1 cellular context compared by ENCODE assay signal in genomic region chr20:21087862-21088540, GRCh38.
A peak's percentile ranks its signal among the peaks of the same experiment; 100 is the strongest.
TF ChIP-seq lines count a peak whose summit lies in the region.

No MANE protein-coding gene starts in this region.

TF ChIP-seq in HepG2, 621 proteins besides CTCF, POLR2A, EP300 and RAD21:
- TF ChIP-seq MAFK (conservative IDR thresholded peaks at IDR 0.05 in 1 of 2, IDR thresholded peaks at IDR 0.05 in 1 of 2; ENCODE audit: low read length in 2 of 2) (0 out of 4 replicates have a peak, but pooled peaks of 1 of the 2 experiments have one; percentile 17), IRX3 (CRISPR knock-in tag; IDR thresholded peaks at IDR 0.05; ENCODE audit: borderline replicate concordance, low read depth) (no peak), NFE2L2 (IDR thresholded peaks at IDR 0.05; ENCODE audit: low read length) (peak; percentile 74; the same call in 1 of the 2 replicates)
